5 cellular contexts compared by ENCODE assay signal in genomic region chr1:41284121-41284520, GRCh38.
"Had no signal": no experiment of that assay in that cellular context is flagged by ENCODE, and none has a peak within 500 bp of the region (broad histone marks: within the 10 kb centered on the region; RNA-seq: fewer than 3 reads in every experiment).

No MANE protein-coding gene starts in this region.

- H3K4me3 ChIP-seq: GM23338, K562 had no signal

- DNase-seq: H9, HCEC 1CT, IMR-90 had no signal
